Comparison of ENCODE assay signal across 1 cellular context in genomic region chr14:69006346-69006745, GRCh38.
TF ChIP-seq lines count a peak whose summit lies in the region.

No MANE protein-coding gene starts in this region.

TF ChIP-seq in IMR-90, 13 proteins besides CTCF, POLR2A, EP300 and RAD21:
- TF ChIP-seq USF2 (IDR thresholded peaks at IDR 0.05; ENCODE audit: low read depth, low read length) (no peak), RFX5 (IDR thresholded peaks at IDR 0.05; ENCODE audit: low read depth, low read length) (no peak), SMC3 (IDR thresholded peaks at IDR 0.05; ENCODE audit: low read depth, low read length) (no peak), BHLHE40 (IDR thresholded peaks at IDR 0.05; ENCODE audit: low read depth, low read length) (no peak), MAFK (IDR thresholded peaks at IDR 0.05; ENCODE audit: low read depth, low read length) (no peak), CHD1 (IDR thresholded peaks at IDR 0.05; ENCODE audit: low read depth, low read length) (no peak), MAZ (IDR thresholded peaks at IDR 0.05; ENCODE audit: borderline replicate concordance, low read depth, low read length) (no peak), MXI1 (IDR thresholded peaks at IDR 0.05; ENCODE audit: borderline replicate concordance, low read depth, low read length) (no peak), RCOR1 (IDR thresholded peaks at IDR 0.05; ENCODE audit: insufficient replicate concordance, low read length) (no peak), FOS (IDR thresholded peaks at IDR 0.05; ENCODE audit: low read depth, low read length) (no peak), CEBPB (IDR thresholded peaks at IDR 0.05; ENCODE audit: low read depth, low read length) (no peak), NFE2L2 (IDR thresholded peaks at IDR 0.05; ENCODE audit: low read depth, low read length) (no peak), ELK1 (IDR thresholded peaks at IDR 0.05; ENCODE audit: borderline replicate concordance, low read depth, low read length) (no peak)
